In genomic region chr1:158400901-158401300, GRCh38 we compare ENCODE assay signal across 22 cellular contexts. TPM values are rescaled to one million over a fixed set of nuclear protein-coding genes. Genes with fewer than 3 reads are reported as not detected.
DNase-seq lines count a peak whose midpoint lies in the region; FAIRE-seq and TF ChIP-seq lines count a peak whose summit lies in the region.
"Had no signal": no experiment of that assay in that cellular context is flagged by ENCODE, and none has a peak within 500 bp of the region (broad histone marks: within the 10 kb centered on the region; RNA-seq: fewer than 3 reads in every experiment).

No MANE protein-coding gene starts in this region.

- H2AFZ ChIP-seq in H1 (ENCODE audit: low read length), result 0 out of 2 replicates have a peak overlapping the region, but pooled peaks have one; percentile 15

- no peaks in the 10 kb centered on the region for H3K4me1 ChIP-seq in H1 (replicated peaks in 1 of 4; ENCODE audit: control insufficient read depth in 3 of 4, insufficient read depth in 4 of 4, low read length in 3 of 4)
- H3K4me1 ChIP-seq: A549, Caco-2, HAP-1 had no signal

- H3K14ac ChIP-seq in H1 (ENCODE audit: insufficient read length), result no peak overlapping the region

- FAIRE-seq in H1 (lab: Jason Lieb, UNC), result no peak
- FAIRE-seq: A549, D721Med, G401.6, K562 had no signal

- no peak overlapping the region for H2BK15ac ChIP-seq in H1 (ENCODE audit: low read length)

- H3K4me3 Mint-ChIP-seq in MCF 10A (ENCODE audit: unreplicated experiment), result no peak overlapping the region
- H3K4me3 Mint-ChIP-seq: CD4-positive, alpha-beta T cell had no signal

- no TSS peak for BruUV-seq in MCF 10A (replicated peaks; lab: Mats Ljungman, UMichigan)

- no peak overlapping the region for H3K4me3 ChIP-seq in Jurkat, Clone E6-1 (ENCODE audit: low read length)
- no peak overlapping the region for H3K4me3 ChIP-seq in H1 (ENCODE audit: extremely low read depth in 1 of 4, insufficient read depth in 2 of 4, low read depth in 3 of 4, low read length in 4 of 4)
- H3K4me3 ChIP-seq: A549, HAP-1, K562 had no signal

- H4K20me1 ChIP-seq in H1 (replicated peaks in 1 of 2; ENCODE audit: control insufficient read depth in 1 of 2, insufficient read depth in 2 of 2, low read length in 2 of 2), result no peaks in the 10 kb centered on the region

- WGBS in H1 (ENCODE audit: extremely low coverage in 1 of 2, insufficient coverage in 1 of 2, insufficient read length in 1 of 2, insufficient replicate concordance in 2 of 2, low coverage in 1 of 2, low lambda C conversion rate in 2 of 2, missing lambda C conversion rate in 1 of 2), 2 experiments, result 89% methylated on average over 3 of the region's 3 CpGs; no CpG with 5 or more reads in 1 of the 2 experiments

- H2AK5ac ChIP-seq in H1 (ENCODE audit: low read depth, low read length), result no peak overlapping the region

- H2BK20ac ChIP-seq in H1 (ENCODE audit: low read length), result 0 out of 2 replicates have a peak overlapping the region, but pooled peaks have one; percentile 8

- H2BK5ac ChIP-seq in H1 (ENCODE audit: low read depth, low read length), result no peak overlapping the region

- H3K4me1 Mint-ChIP-seq in MCF 10A (ENCODE audit: insufficient read depth, unreplicated experiment), result no peaks in the 10 kb centered on the region

- H3K9ac ChIP-seq in H1 (replicated peaks in 1 of 4; ENCODE audit: extremely low read depth in 1 of 4, low read depth in 3 of 4, low read length in 3 of 4), result no peak overlapping the region

- no peak overlapping the region for H3K23ac ChIP-seq in H1 (ENCODE audit: insufficient read length)

- TF ChIP-seq EP300 in H1 (IDR thresholded peaks at IDR 0.05; ENCODE audit: borderline replicate concordance in 1 of 2, low read depth in 2 of 2, low read length in 2 of 2), result no peak

- TF ChIP-seq CTCF in H1 (IDR thresholded peaks at IDR 0.05; ENCODE audit: control extremely low read depth in 1 of 3, insufficient read depth in 1 of 3, low read depth in 1 of 3, low read length in 3 of 3) (no peak), MCF 10A (IDR thresholded peaks at IDR 0.05; ENCODE audit: unreplicated experiment) (no peak)

- no peak overlapping the region for H4K8ac ChIP-seq in H1 (ENCODE audit: extremely low read depth, insufficient read depth, low read length)

- no peaks in the 10 kb centered on the region for H3K79me1 ChIP-seq in H1 (ENCODE audit: low read depth, low read length)

- no peaks in the 10 kb centered on the region for H3K9me3 ChIP-seq in H1 (ENCODE audit: insufficient read depth in 2 of 2, low read depth in 1 of 2, low read length in 1 of 2)
- H3K9me3 ChIP-seq: A549, Caco-2, HAP-1 had no signal

- H3K27me3 ChIP-seq in H1 (replicated peaks in 1 of 4; ENCODE audit: control insufficient read depth in 3 of 4, extremely low read depth in 1 of 4, insufficient read depth in 3 of 4, low read length in 3 of 4), result no peaks in the 10 kb centered on the region; a peak in 1 of 7 replicates

- intact Hi-C loops in MCF 10A (cut with micrococcal nuclease), result no loop called here

- no peaks in the 10 kb centered on the region for H3K36me3 Mint-ChIP-seq in MCF 10A (ENCODE audit: insufficient read depth, unreplicated experiment)

- H3K79me2 ChIP-seq in H1 (ENCODE audit: control insufficient read depth in 1 of 2, insufficient read depth in 2 of 2, low read length in 2 of 2), result no peaks in the 10 kb centered on the region

- POLR2A ChIA-PET in H1 (lab: Charles Lee; ENCODE audit: partially characterized antibody), result no interaction called here
- POLR2A ChIA-PET in MCF 10A (lab: Yijun Ruan, JAX), result no interaction called here

- no peaks in the 10 kb centered on the region for H3K9me3 Mint-ChIP-seq in MCF 10A (ENCODE audit: unreplicated experiment)
- H3K9me3 Mint-ChIP-seq: CD4-positive, alpha-beta T cell had no signal

- no peak overlapping the region for H3K27ac ChIP-seq in H1 (ENCODE audit: low read depth, low read length)
- H3K27ac ChIP-seq: 22Rv1, A549, C4-2B had no signal

- H4K5ac ChIP-seq in H1 (ENCODE audit: insufficient read length, low read depth, low read length), result no peak overlapping the region

- no peak overlapping the region for H3K27ac Mint-ChIP-seq in MCF 10A (ENCODE audit: low read depth, unreplicated experiment)
- H3K27ac Mint-ChIP-seq: CD4-positive, alpha-beta T cell had no signal

- H4K91ac ChIP-seq in H1 (replicated peaks; ENCODE audit: insufficient read length, low read length), result no peak overlapping the region

- no peak overlapping the region for H3K18ac ChIP-seq in H1 (ENCODE audit: extremely low read depth, low read length)

- H3K36me3 ChIP-seq in H1 (ENCODE audit: control insufficient read depth in 2 of 4, insufficient read depth in 4 of 4, low read length in 3 of 4), result no peaks in the 10 kb centered on the region
- H3K36me3 ChIP-seq: HAP-1 had no signal

- no peak for TF ChIP-seq POLR2A in H1 (IDR thresholded peaks at IDR 0.05; ENCODE audit: control extremely low read depth in 1 of 2, low read depth in 2 of 2, low read length in 2 of 2)

- CTCF ChIA-PET in H1 (lab: Charles Lee; ENCODE audit: partially characterized antibody), result no interaction called here
- CTCF ChIA-PET in MCF 10A (lab: Yijun Ruan, JAX), result interaction anchor here (0.6 kb wide), 2 partner anchors 51 to 55 kb away, joined by 3 read pairs; no protein-coding TSS in a partner anchor

- H3K23me2 ChIP-seq in H1 (ENCODE audit: low read depth, low read length), result no peaks in the 10 kb centered on the region

- 0 out of 4 replicates have a peak, but pooled peaks of 1 of the 2 experiments have one; percentile 1 for TF ChIP-seq RAD21 in H1 (IDR thresholded peaks at IDR 0.05 in 1 of 2, conservative IDR thresholded peaks at IDR 0.05 in 1 of 2; ENCODE audit: low read depth in 2 of 2, low read length in 2 of 2)

- no peak overlapping the region for H2BK120ac ChIP-seq in H1 (replicated peaks; ENCODE audit: low read depth, low read length)

- H3K56ac ChIP-seq in H1 (replicated peaks; ENCODE audit: insufficient read length, low read depth, low read length), result no peak overlapping the region

- H3K4ac ChIP-seq in H1 (replicated peaks; ENCODE audit: insufficient read length, low read depth, low read length), result no peak overlapping the region

- DNase-seq in NCI-H1105 treated with DMSO at 0.1 percent for 48 hours (lab: John Stamatoyannopoulos, UW), result peak; percentile 36
- DNase-seq in NCI-H1105 (lab: John Stamatoyannopoulos, UW), result no peak
- DNase-seq in Jurkat, Clone E6-1 (ENCODE audit: low read depth, low spot score), result peak; percentile 99
- peak; percentile 43 for DNase-seq in NCI-H510A treated with DMSO at 0.1 percent for 48 hours (lab: John Stamatoyannopoulos, UW)
- no peak for DNase-seq in H1 (ENCODE audit: low read depth in 1 of 2, low spot score in 2 of 2)
- DNase-seq in MCF 10A (ENCODE audit: unreplicated experiment), result no peak
- no peak for DNase-seq in NCI-H524 (lab: John Stamatoyannopoulos, UW)
- DNase-seq in DMS 273 treated with DMSO at 0.1 percent for 48 hours (lab: John Stamatoyannopoulos, UW), result no peak
- DNase-seq: AML-193; Caco-2; CD4-positive, alpha-beta T cell; DMS153 had no signal

- H3K4me2 ChIP-seq in H1 (ENCODE audit: insufficient read depth in 1 of 2, low read depth in 2 of 2, low read length in 2 of 2), result no peak overlapping the region
- H3K4me2 ChIP-seq: A549 had no signal

- peaks cover 94% of the 10 kb centered on the region for H3K27me3 Mint-ChIP-seq in MCF 10A (ENCODE audit: insufficient read depth, unreplicated experiment)

- no peak overlapping the region for H2BK12ac ChIP-seq in H1 (ENCODE audit: low read depth, low read length)

TF ChIP-seq in H1, 55 proteins besides CTCF, POLR2A, EP300 and RAD21 (continues in another document):
- TF ChIP-seq SRF (IDR thresholded peaks at IDR 0.05; ENCODE audit: low read depth, low read length) (no peak), GTF2F1 (IDR thresholded peaks at IDR 0.05; ENCODE audit: borderline replicate concordance, low read depth, low read length) (no peak), RNF2 (IDR thresholded peaks at IDR 0.05; ENCODE audit: borderline replicate concordance, low read depth, low read length, missing control alignments, poor library complexity, severe bottlenecking) (no peak), SAP30 (IDR thresholded peaks at IDR 0.05; ENCODE audit: insufficient read depth, insufficient replicate concordance, low read length) (no peak)

RNA-seq across cellular contexts. Expression of gene OR10T2, which starts 1.6 kb away (rescaled TPM):
- not detected for polyA plus RNA-seq in Jurkat, Clone E6-1 (2012; ENCODE audit: insufficient read depth, insufficient read length)
- not detected in 2 replicates for total RNA-seq in H1 (2021; fragmentation: NEBNext Ultra II Directional; extraction: Animal tissue kit (Norgen Biotek cat#: 25700))
- not detected in 2 replicates for polyA plus RNA-seq in H1 (2011; rRNA removed)
- polyA plus RNA-seq in H1 (2011; cell fraction: cytosol; rRNA removed), result not detected
- polyA plus RNA-seq in H1 (2011; cell fraction: nucleus; rRNA removed), result not detected
- polyA plus RNA-seq in H1 (2012, experiment 1 of 2), result not detected in 4 replicates
- not detected for polyA plus RNA-seq in H1 (2012, experiment 2 of 2)
- polyA plus RNA-seq in H1 (2013, experiment 1 of 2), result not detected
- not detected for polyA plus RNA-seq in H1 (2013, experiment 2 of 2)
- polyA minus RNA-seq in H1 (2011; rRNA and poly(A)+ RNA removed), result not detected in 2 replicates
- polyA minus RNA-seq in H1 (2011; cell fraction: cytosol; rRNA and poly(A)+ RNA removed), result not detected
- not detected for polyA minus RNA-seq in H1 (2011; cell fraction: nucleus; rRNA and poly(A)+ RNA removed)
- not detected in 2 replicates for total RNA-seq in MCF 10A (2022)
- total RNA-seq: Caco-2; CD4-positive, alpha-beta T cell; H4; HT1080; K562 had no signal
- polyA plus RNA-seq: A549, BJ, K562 had no signal

RNA-seq across cellular contexts. Expression of gene OR10K2, which starts 25.1 kb away (rescaled TPM):
- not detected for polyA plus RNA-seq in Jurkat, Clone E6-1 (2012; ENCODE audit: insufficient read depth, insufficient read length)
- not detected in 2 replicates for total RNA-seq in H1 (2021; fragmentation: NEBNext Ultra II Directional; extraction: Animal tissue kit (Norgen Biotek cat#: 25700))
- not detected in 2 replicates for polyA plus RNA-seq in H1 (2011; rRNA removed)
- not detected for polyA plus RNA-seq in H1 (2011; cell fraction: cytosol; rRNA removed)
- polyA plus RNA-seq in H1 (2011; cell fraction: nucleus; rRNA removed), result not detected
- polyA plus RNA-seq in H1 (2012, experiment 1 of 2), result not detected in 4 replicates
- not detected for polyA plus RNA-seq in H1 (2012, experiment 2 of 2)
- not detected for polyA plus RNA-seq in H1 (2013, experiment 1 of 2)
- polyA plus RNA-seq in H1 (2013, experiment 2 of 2), result not detected
- not detected in 2 replicates for polyA minus RNA-seq in H1 (2011; rRNA and poly(A)+ RNA removed)
- polyA minus RNA-seq in H1 (2011; cell fraction: cytosol; rRNA and poly(A)+ RNA removed), result not detected
- polyA minus RNA-seq in H1 (2011; cell fraction: nucleus; rRNA and poly(A)+ RNA removed), result not detected
- total RNA-seq in MCF 10A (2022), result not detected in 2 replicates
- total RNA-seq: Caco-2; CD4-positive, alpha-beta T cell; H4; HT1080; K562 had no signal
- polyA plus RNA-seq: A549, BJ, K562 had no signal

RNA-seq across cellular contexts. Expression of gene CD1E, which starts 47.2 kb away (rescaled TPM):
- 14.2 TPM for polyA plus RNA-seq in Jurkat, Clone E6-1 (2012; ENCODE audit: insufficient read depth, insufficient read length)
- not detected in 2 replicates for total RNA-seq in H1 (2021; fragmentation: NEBNext Ultra II Directional; extraction: Animal tissue kit (Norgen Biotek cat#: 25700))
- polyA plus RNA-seq in H1 (2011; rRNA removed), result not detected in 2 replicates
- not detected for polyA plus RNA-seq in H1 (2011; cell fraction: cytosol; rRNA removed)
- polyA plus RNA-seq in H1 (2011; cell fraction: nucleus; rRNA removed), result not detected
- not detected in 4 replicates for polyA plus RNA-seq in H1 (2012, experiment 1 of 2)
- polyA plus RNA-seq in H1 (2012, experiment 2 of 2), result not detected
- polyA plus RNA-seq in H1 (2013, experiment 1 of 2), result not detected
- polyA plus RNA-seq in H1 (2013, experiment 2 of 2), result not detected
- not detected in 2 replicates for polyA minus RNA-seq in H1 (2011; rRNA and poly(A)+ RNA removed)
- not detected for polyA minus RNA-seq in H1 (2011; cell fraction: cytosol; rRNA and poly(A)+ RNA removed)
- polyA minus RNA-seq in H1 (2011; cell fraction: nucleus; rRNA and poly(A)+ RNA removed), result not detected
- not detected in 2 replicates for total RNA-seq in MCF 10A (2022)
- total RNA-seq: Caco-2; CD4-positive, alpha-beta T cell; H4; HT1080; K562 had no signal
- polyA plus RNA-seq: A549, BJ, K562 had no signal

Comparison
In these comparisons a context has a peak if more than half of its experiments do, and no peak if none do; other contexts are left out.
1. DNase-seq: peak in NCI-H1105 treated with DMSO at 0.1 percent for 48 hours (single experiment), Jurkat, Clone E6-1 (single experiment) and NCI-H510A treated with DMSO at 0.1 percent for 48 hours (single experiment); none in NCI-H1105 (single experiment), H1 (0 of 2), MCF 10A (single experiment), NCI-H524 (0 of 2) and DMS 273 treated with DMSO at 0.1 percent for 48 hours (single experiment).